Comparison of ENCODE assay signal across 1 cellular context in genomic region chr2:219176818-219177593, GRCh38.
TF ChIP-seq lines count a peak whose summit lies in the region.

Gene CNPPD1, minus strand, starts transcription at chr2:219176925. Its CDS starts 97 bp downstream, at chr2:219176828.

TF ChIP-seq in HepG2, 621 proteins besides CTCF, POLR2A, EP300 and RAD21 (continued from another document):
- TF ChIP-seq, protein P1, sequence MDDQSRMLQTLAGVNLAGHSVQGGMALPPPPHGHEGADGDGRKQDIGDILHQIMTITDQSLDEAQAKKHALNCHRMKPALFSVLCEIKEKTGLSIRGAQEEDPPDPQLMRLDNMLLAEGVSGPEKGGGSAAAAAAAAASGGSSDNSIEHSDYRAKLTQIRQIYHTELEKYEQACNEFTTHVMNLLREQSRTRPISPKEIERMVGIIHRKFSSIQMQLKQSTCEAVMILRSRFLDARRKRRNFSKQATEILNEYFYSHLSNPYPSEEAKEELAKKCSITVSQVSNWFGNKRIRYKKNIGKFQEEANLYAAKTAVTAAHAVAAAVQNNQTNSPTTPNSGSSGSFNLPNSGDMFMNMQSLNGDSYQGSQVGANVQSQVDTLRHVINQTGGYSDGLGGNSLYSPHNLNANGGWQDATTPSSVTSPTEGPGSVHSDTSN (CRISPR knock-in tag; IDR thresholded peaks at IDR 0.05; ENCODE audit: borderline replicate concordance), result 0 out of 2 replicates have a peak, but pooled peaks have one; percentile 42
- TF ChIP-seq, protein P2, sequence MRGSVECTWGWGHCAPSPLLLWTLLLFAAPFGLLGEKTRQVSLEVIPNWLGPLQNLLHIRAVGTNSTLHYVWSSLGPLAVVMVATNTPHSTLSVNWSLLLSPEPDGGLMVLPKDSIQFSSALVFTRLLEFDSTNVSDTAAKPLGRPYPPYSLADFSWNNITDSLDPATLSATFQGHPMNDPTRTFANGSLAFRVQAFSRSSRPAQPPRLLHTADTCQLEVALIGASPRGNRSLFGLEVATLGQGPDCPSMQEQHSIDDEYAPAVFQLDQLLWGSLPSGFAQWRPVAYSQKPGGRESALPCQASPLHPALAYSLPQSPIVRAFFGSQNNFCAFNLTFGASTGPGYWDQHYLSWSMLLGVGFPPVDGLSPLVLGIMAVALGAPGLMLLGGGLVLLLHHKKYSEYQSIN (CRISPR knock-in tag; IDR thresholded peaks at IDR 0.05; ENCODE audit: borderline replicate concordance), result no peak
- peak; percentile 95 for TF ChIP-seq KDM2A (CRISPR knock-in tag; IDR thresholded peaks at IDR 0.05; ENCODE audit: borderline replicate concordance, low read depth)
- TF ChIP-seq ZNF720 (CRISPR knock-in tag; IDR thresholded peaks at IDR 0.05), result no peak
- TF ChIP-seq PRDM10 (CRISPR knock-in tag; IDR thresholded peaks at IDR 0.05; ENCODE audit: low read depth), result 0 out of 2 replicates have a peak, but pooled peaks have one; percentile 21
- TF ChIP-seq ZNF333 (CRISPR knock-in tag; IDR thresholded peaks at IDR 0.05; ENCODE audit: borderline replicate concordance), result peak; percentile 98
- peak; percentile 69; the same call in 1 of the 2 replicates for TF ChIP-seq NKX3-1 (CRISPR knock-in tag; IDR thresholded peaks at IDR 0.05)
- peak; percentile 74; the same call in 1 of the 2 replicates for TF ChIP-seq KDM1A (CRISPR knock-in tag; IDR thresholded peaks at IDR 0.05)
- TF ChIP-seq ZNF496 (CRISPR knock-in tag; IDR thresholded peaks at IDR 0.05; ENCODE audit: insufficient replicate concordance), result peak; percentile 51
- peak; percentile 80 for TF ChIP-seq ZNF770 (CRISPR knock-in tag; IDR thresholded peaks at IDR 0.05)
- peak; percentile 96 for TF ChIP-seq ELF4 (CRISPR knock-in tag; IDR thresholded peaks at IDR 0.05; ENCODE audit: borderline replicate concordance)
- TF ChIP-seq RBM39 (IDR thresholded peaks at IDR 0.05; ENCODE audit: low read depth, low read length, poor library complexity, severe bottlenecking), result peak; percentile 55
- TF ChIP-seq NFE2L2 (IDR thresholded peaks at IDR 0.05; ENCODE audit: low read length), result no peak
- TF ChIP-seq ZNF724P (CRISPR knock-in tag; IDR thresholded peaks at IDR 0.05; ENCODE audit: borderline replicate concordance), result no peak
- peak; percentile 77; the same call in 1 of the 2 replicates for TF ChIP-seq ZNF264 (CRISPR knock-in tag; IDR thresholded peaks at IDR 0.05)
- TF ChIP-seq MXI1 (IDR thresholded peaks at IDR 0.05; ENCODE audit: borderline replicate concordance, low read depth, low read length), result peak; percentile 95; the same call in 2 of the 3 replicates
- peak; percentile 88 for TF ChIP-seq ZBTB7A (CRISPR knock-in tag; IDR thresholded peaks at IDR 0.05)
- TF ChIP-seq REST (IDR thresholded peaks at IDR 0.05; ENCODE audit: borderline replicate concordance in 1 of 2, low read depth in 1 of 2, low read length in 2 of 2), result peak in 1 of 2 experiments; percentile 71; a peak in 1 of 4 replicates
- TF ChIP-seq MAFK (conservative IDR thresholded peaks at IDR 0.05 in 1 of 2, IDR thresholded peaks at IDR 0.05 in 1 of 2; ENCODE audit: low read length in 2 of 2), result 0 out of 4 replicates have a peak, but pooled peaks of 1 of the 2 experiments have one; percentile 13
- TF ChIP-seq ZNF337 (CRISPR knock-in tag; IDR thresholded peaks at IDR 0.05; ENCODE audit: borderline replicate concordance, low read depth), result peak; percentile 72; the same call in 1 of the 2 replicates
- TF ChIP-seq MYC (CRISPR knock-in tag; IDR thresholded peaks at IDR 0.05; ENCODE audit: borderline replicate concordance), result peak; percentile 95
- TF ChIP-seq ATF3 (CRISPR knock-in tag; IDR thresholded peaks at IDR 0.05), result peak; percentile 71; the same call in 1 of the 2 replicates
- TF ChIP-seq CREB3 (CRISPR knock-in tag; IDR thresholded peaks at IDR 0.05), result peak; percentile 93
- TF ChIP-seq ZNF543 (CRISPR knock-in tag; IDR thresholded peaks at IDR 0.05), result peak; percentile 88; the same call in 1 of the 2 replicates
- peak; percentile 75 for TF ChIP-seq FOXA3 (CRISPR knock-in tag; IDR thresholded peaks at IDR 0.05)
- TF ChIP-seq, protein P3, sequence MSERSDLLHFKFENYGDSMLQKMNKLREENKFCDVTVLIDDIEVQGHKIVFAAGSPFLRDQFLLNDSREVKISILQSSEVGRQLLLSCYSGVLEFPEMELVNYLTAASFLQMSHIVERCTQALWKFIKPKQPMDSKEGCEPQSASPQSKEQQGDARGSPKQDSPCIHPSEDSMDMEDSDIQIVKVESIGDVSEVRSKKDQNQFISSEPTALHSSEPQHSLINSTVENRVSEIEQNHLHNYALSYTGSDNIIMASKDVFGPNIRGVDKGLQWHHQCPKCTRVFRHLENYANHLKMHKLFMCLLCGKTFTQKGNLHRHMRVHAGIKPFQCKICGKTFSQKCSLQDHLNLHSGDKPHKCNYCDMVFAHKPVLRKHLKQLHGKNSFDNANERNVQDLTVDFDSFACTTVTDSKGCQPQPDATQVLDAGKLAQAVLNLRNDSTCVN (CRISPR knock-in tag; IDR thresholded peaks at IDR 0.05; ENCODE audit: borderline replicate concordance), result peak; percentile 89; the same call in 1 of the 2 replicates
